19 cellular contexts compared by ENCODE assay signal in the genomic region with DNA sequence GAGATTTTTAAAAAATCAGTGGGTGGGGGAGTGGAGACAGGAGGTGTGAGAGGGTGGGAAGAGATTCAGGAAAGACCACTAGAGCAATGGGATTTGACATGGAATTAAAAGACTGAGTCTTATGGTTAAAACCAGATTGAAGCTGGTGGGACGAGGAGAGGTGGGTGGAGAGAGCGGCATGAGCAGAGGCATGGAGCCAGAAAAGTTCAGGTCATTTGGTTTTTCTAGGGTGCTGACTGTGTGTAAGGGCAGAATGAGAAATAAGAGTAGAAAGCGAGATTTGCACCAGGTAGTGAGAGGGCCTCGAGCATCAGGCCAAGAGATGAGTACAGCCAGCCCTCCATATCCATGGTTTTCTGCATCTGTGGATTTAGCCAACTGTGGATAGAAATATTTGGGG.
A peak's percentile ranks its signal among the peaks of the same experiment; 100 is the strongest.
DNase-seq lines count a peak whose midpoint lies in the region; ATAC-seq and TF ChIP-seq lines count a peak whose summit lies in the region.
"Had no signal": no experiment of that assay in that cellular context is flagged by ENCODE, and none has a peak within 500 bp of the region (broad histone marks: within the 10 kb centered on the region; RNA-seq: fewer than 3 reads in every experiment).

No MANE protein-coding gene starts in this region.

- TF ChIP-seq CTCF in heart right ventricle (IDR thresholded peaks at IDR 0.05): no peak
- no peak for TF ChIP-seq CTCF in lung (IDR thresholded peaks at IDR 0.05; ENCODE audit: control extremely low read depth, extremely low read depth)
- no peak for TF ChIP-seq CTCF in uterus (IDR thresholded peaks at IDR 0.05)

- no peak for TF ChIP-seq POLR2A in uterus (IDR thresholded peaks at IDR 0.05)

- peaks cover 0 to 41% (median 0%) of the 10 kb centered on the region in 9 donors for H3K36me3 ChIP-seq in heart right ventricle
- no peaks in the 10 kb centered on the region for H3K36me3 ChIP-seq in lung (ENCODE audit: control insufficient read depth in 2 of 2, insufficient read depth in 2 of 2, low read length in 2 of 2)
- H3K36me3 ChIP-seq in skeletal muscle tissue (ENCODE audit: control insufficient read depth in 3 of 3, insufficient read depth in 3 of 3, low read length in 3 of 3): peaks cover 0 to 5% (median 0%) of the 10 kb centered on the region in 3 donors
- H3K36me3 ChIP-seq in uterus: no peaks in the 10 kb centered on the region

- no peak for ATAC-seq in heart right ventricle
- ATAC-seq in right cardiac atrium: no peak
- no peak for ATAC-seq in lung (ENCODE audit: insufficient read depth, low FRiP score)
- ATAC-seq in HG02870 (IDR thresholded peaks at IDR 0.05; ENCODE audit: unreplicated experiment): no peak
- ATAC-seq: A549; activated T-helper 17 cell treated with anti-CD3 and anti-CD28 coated beads, Interleukin-2, amount 50 U/mL, for 72 hours; natural killer cell treated with Interleukin-12 subunit alpha and Interleukin-12 subunit beta and Interleukin-15 and Interleukin-18, amount 100 ng/mL, for 72 hours had no signal

- H3K4me1 ChIP-seq in heart right ventricle (peaks cover 18 to 100% (median 92%) of the 10 kb centered on the region in 9 donors), right cardiac atrium (ENCODE audit: control insufficient read depth, insufficient read depth, low read length) (peaks cover 19% of the 10 kb centered on the region), lung (ENCODE audit: control insufficient read depth in 2 of 2, insufficient read depth in 2 of 2, low read length in 2 of 2) (peaks cover 24 to 48% of the 10 kb centered on the region in 2 donors), skeletal muscle tissue (ENCODE audit: control insufficient read depth in 3 of 3, insufficient read depth in 3 of 3, low read length in 3 of 3) (peaks cover 62 to 85% (median 82%) of the 10 kb centered on the region in 3 donors), uterus (no peaks in the 10 kb centered on the region)
- H3K4me1 ChIP-seq: BLaER1 had no signal

- H3K27ac ChIP-seq in heart right ventricle (peak overlapping the region; percentile 89 to 99 (median 95)), right cardiac atrium (ENCODE audit: low read length) (no peak overlapping the region), lung (ENCODE audit: low read depth in 1 of 2, low read length in 1 of 2) (peak overlapping the region; percentile 49 to 63), skeletal muscle tissue (ENCODE audit: low read depth, low read length) (peak overlapping the region; percentile 84), uterus (peak overlapping the region; percentile 87 to 88)
- H3K27ac ChIP-seq: A549, BLaER1, GM23248, RWPE1 had no signal

- H3K27me3 ChIP-seq in heart right ventricle: no peaks in the 10 kb centered on the region
- H3K27me3 ChIP-seq in right cardiac atrium (ENCODE audit: control insufficient read depth, insufficient read depth): no peaks in the 10 kb centered on the region
- H3K27me3 ChIP-seq in lung (ENCODE audit: control insufficient read depth, insufficient read depth): no peaks in the 10 kb centered on the region
- H3K27me3 ChIP-seq in skeletal muscle tissue (ENCODE audit: control insufficient read depth in 3 of 3, insufficient read depth in 3 of 3, low read length in 3 of 3): no peaks in the 10 kb centered on the region
- H3K27me3 ChIP-seq in uterus: no peaks in the 10 kb centered on the region
- H3K27me3 ChIP-seq: BLaER1 had no signal

- H3K4me3 ChIP-seq in heart right ventricle (peak overlapping the region in 6 of 10 donors; percentile 51 to 73 (median 64)), right cardiac atrium (ENCODE audit: low read length) (no peak overlapping the region), lung (no peak overlapping the region), skeletal muscle tissue (ENCODE audit: low read length in 3 of 3) (peak overlapping the region in 2 of 3 donors; percentile 38 to 45), uterus (no peak overlapping the region)
- H3K4me3 ChIP-seq: A549, BLaER1, GM23248 had no signal

- DNase-seq in heart right ventricle (no peak), right cardiac atrium (no peak), lung (ENCODE audit: low spot score) (no peak), uterus (no peak), SKM-1 treated with dmso at 0.1 percent for 144 hours (lab: John Stamatoyannopoulos, UW; ENCODE audit: unreplicated experiment) (no peak)
- no peak for DNase-seq in stimulated activated CD8-positive, alpha-beta memory T cell treated with anti-CD3 and anti-CD28 coated beads, Interleukin-4, amount 100 ng/mL, for 48 hours
- DNase-seq: Calu3, glutamatergic neuron, GM23248, Kasumi-1, NCI-H1092, NCI-H524 treated with DMSO at 0.1 percent for 48 hours had no signal

- H3K9me3 ChIP-seq in heart right ventricle (no peaks in the 10 kb centered on the region), right cardiac atrium (ENCODE audit: control insufficient read depth, low read length) (no peaks in the 10 kb centered on the region), lung (ENCODE audit: control insufficient read depth in 2 of 2, insufficient read depth in 1 of 2, low read length in 1 of 2) (no peaks in the 10 kb centered on the region), skeletal muscle tissue (ENCODE audit: control insufficient read depth in 3 of 3, low read length in 3 of 3) (no peaks in the 10 kb centered on the region), uterus (no peaks in the 10 kb centered on the region)
- H3K9me3 ChIP-seq: A549, BLaER1 had no signal

- intact Hi-C loops in heart right ventricle (cut with DNase I) (loop anchor here in 4 of 10 donors (5.0 kb wide), 2 partner anchors 32 to 37 kb away; no protein-coding TSS in a partner anchor), right cardiac atrium (cut with DNase I) (no loop called here), uterus (cut with DNase I; ENCODE audit: low total_unique reads) (no loop called here)

- WGBS in heart right ventricle, 2 donors: 70 to 84% methylated on average over 4 of the region's 4 CpGs
- 82% methylated on average over 4 of the region's 4 CpGs for WGBS in right cardiac atrium
- WGBS in lung, 2 donors: 78 to 92% methylated on average over 4 of the region's 4 CpGs

- peak overlapping the region in 2 of 3 donors; percentile 17 to 40 for H3K9ac ChIP-seq in skeletal muscle tissue (ENCODE audit: low read depth in 1 of 3, low read length in 3 of 3)
- H3K9ac ChIP-seq: BLaER1, GM23248 had no signal

Comparison
In these comparisons a context has a peak if more than half of its experiments do, and no peak if none do; other contexts are left out.
1. H3K4me3 ChIP-seq: peak in heart right ventricle (6 of 10) and skeletal muscle tissue (2 of 3); none in right cardiac atrium (single experiment), lung (single experiment) and uterus (0 of 2).